In genomic region chr6:7677229-7677628, GRCh38 we compare ENCODE assay signal across 27 cellular contexts.
"Had no signal": no experiment of that assay in that cellular context is flagged by ENCODE, and none has a peak within 500 bp of the region (broad histone marks: within the 10 kb centered on the region; RNA-seq: fewer than 3 reads in every experiment).

No MANE protein-coding gene starts in this region.

- H3K9me3 ChIP-seq: stomach, suprapubic skin, testis, thoracic aorta, thyroid gland, tibial artery, tibial nerve, transverse colon, upper lobe of left lung, upper lobe of right lung, uterus, vagina had no signal

- FAIRE-seq: urothelium cell line had no signal

- ATAC-seq: stimulated activated effector memory CD8-positive, alpha-beta T cell treated with anti-CD3 and anti-CD28 coated beads, Interleukin-12 subunit alpha, Interleukin-12 subunit beta, amount 100 ng/mL, for 72 hours; stimulated activated memory B cell treated with anti-CD40 and anti-IgM and Interleukin-4, amounts not matched to agents 10 μg/mL and 1 μg/mL and 100 μg/mL, for 72 hours; stimulated activated naive B cell treated with anti-CD40 and anti-IgM and Interleukin-4, amounts not matched to agents 10 μg/mL and 1 μg/mL and 100 μg/mL, for 72 hours; stimulated activated naive CD8-positive, alpha-beta T cell treated with anti-CD3 and anti-CD28 coated beads, Interleukin-15, amount 100 ng/mL, for 72 hours; stimulated activated naive CD8-positive, alpha-beta T cell treated with anti-CD3 and anti-CD28 coated beads, Interleukin-15, Interleukin-2, amounts not matched to agents 100 U/mL and 50 U/mL, for 24 hours; upper lobe of right lung had no signal

- H3K36me3 ChIP-seq: stomach, suprapubic skin, thoracic aorta, thyroid gland, tibial artery, tibial nerve, transverse colon, upper lobe of left lung, upper lobe of right lung, uterus, vagina had no signal

- H3K4me1 ChIP-seq: uterus had no signal

- H3K27ac ChIP-seq: stomach, suprapubic skin, testis, thoracic aorta, thyroid gland, tibial artery, tibial nerve, transverse colon, upper lobe of left lung, upper lobe of right lung, uterus, vagina had no signal

- DNase-seq: stimulated activated CD4-positive, alpha-beta T cell treated with anti-CD3 and anti-CD28 coated beads, Interleukin-2, amount 100 ng/mL, for 48 hours; stimulated activated CD4-positive, alpha-beta T cell treated with anti-CD3 and anti-CD28 coated beads, Interleukin-4, amount 100 ng/mL, for 1 hour; stimulated activated CD4-positive, alpha-beta T cell treated with anti-CD3 and anti-CD28 coated beads, Interleukin-4, amount 100 ng/mL, for 24 hours; stimulated activated CD4-positive, alpha-beta T cell treated with anti-CD3 and anti-CD28 coated beads, Interleukin-4, amount 100 ng/mL, for 4 hours; stimulated activated CD8-positive, alpha-beta memory T cell treated with anti-CD3 and anti-CD28 coated beads, Interleukin-4, amount 100 ng/mL, for 48 hours; stimulated activated naive B cell treated with anti-CD40 and anti-IgM and Interleukin-4, amounts not matched to agents 10 μg/mL and 1 μg/mL and 100 μg/mL, for 72 hours; stimulated activated naive CD4-positive, alpha-beta T cell; stimulated activated naive CD4-positive, alpha-beta T cell treated with Interleukin-2 at 50 U/mL for 16 hours; stimulated activated naive CD8-positive, alpha-beta T cell treated with anti-CD3 and anti-CD28 coated beads, Interleukin-15, amount 100 ng/mL, for 72 hours; stimulated activated naive CD8-positive, alpha-beta T cell treated with anti-CD3 and anti-CD28 coated beads, Interleukin-15, Interleukin-2, amounts not matched to agents 100 U/mL and 50 U/mL, for 24 hours; stomach; substantia nigra; testis; thyroid gland; tibial artery; transverse colon; trophoblast cell; upper lobe of left lung; upper lobe of right lung; uterus had no signal

- H3K4me3 ChIP-seq: stomach, suprapubic skin, testis, thoracic aorta, thyroid gland, tibial artery, tibial nerve, transverse colon, upper lobe of left lung, upper lobe of right lung, uterus, vagina had no signal

- H3K27me3 ChIP-seq: suprapubic skin, testis, thyroid gland, tibial nerve, upper lobe of left lung, upper lobe of right lung, uterus, vagina had no signal
